ENCODE assay signal across 8 cellular contexts in the genomic region with DNA sequence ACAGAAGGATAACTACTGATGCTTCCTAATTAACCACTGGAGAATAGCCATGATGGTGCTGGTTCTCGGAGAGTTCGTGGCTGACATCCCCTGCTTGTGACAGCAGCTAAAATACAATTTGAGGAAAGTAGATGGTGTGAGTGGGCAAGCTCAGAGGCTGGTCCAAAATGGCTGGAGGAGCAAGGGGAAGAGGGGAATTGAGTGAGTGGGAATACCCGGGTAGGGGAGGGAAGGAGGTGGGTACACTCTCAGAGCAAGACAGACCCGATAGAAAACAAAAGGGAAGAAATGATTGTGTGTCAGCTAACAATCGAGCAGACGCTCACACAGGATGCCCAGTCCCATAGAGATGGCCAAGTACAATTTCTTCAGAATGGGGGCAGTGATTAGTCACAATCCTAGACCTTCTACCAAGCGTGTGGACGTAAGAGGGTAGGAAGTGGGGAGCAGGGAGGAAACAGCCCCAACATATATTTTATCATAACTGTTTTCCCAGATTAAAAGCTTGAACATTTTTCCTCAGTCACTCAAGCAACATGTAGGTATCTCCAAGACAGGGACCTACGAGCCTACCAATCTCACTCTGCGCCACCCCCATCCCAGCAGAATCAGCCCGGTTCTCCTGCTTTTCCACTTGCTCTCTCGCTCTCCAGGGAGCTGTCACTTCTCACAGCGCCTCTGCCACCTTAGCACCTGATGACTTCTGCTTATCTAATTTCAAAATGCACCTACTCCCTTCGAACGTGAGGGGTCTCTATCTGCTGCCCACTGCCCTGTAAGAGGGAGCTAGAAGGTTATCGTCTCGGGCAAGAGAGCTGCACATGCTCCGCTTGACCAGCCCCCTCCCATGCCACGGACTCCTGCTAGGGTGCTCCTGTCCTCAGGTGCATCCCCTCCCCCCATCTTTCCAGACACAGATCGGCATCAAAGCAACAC. TPM values are rescaled to one million over a fixed set of nuclear protein-coding genes. Genes with fewer than 3 reads are reported as not detected.
DNase-seq lines count a peak whose midpoint lies in the region; ATAC-seq, FAIRE-seq and TF ChIP-seq lines count a peak whose summit lies in the region.

No MANE protein-coding gene starts in this region.

- H3K27me3 Mint-ChIP-seq in central memory CD8-positive, alpha-beta T cell = no peaks in the 10 kb centered on the region
- H3K27me3 Mint-ChIP-seq in naive thymus-derived CD8-positive, alpha-beta T cell = no peaks in the 10 kb centered on the region

- DNase-seq in A549 (ENCODE audit: low read depth in 1 of 2, low spot score in 1 of 2) = no peak
- no peak for DNase-seq in GM20000 (ENCODE audit: low spot score)
- DNase-seq in central memory CD8-positive, alpha-beta T cell (ENCODE audit: low spot score in 2 of 2) = no peak
- no peak for DNase-seq in naive thymus-derived CD8-positive, alpha-beta T cell
- no peak for DNase-seq in SW 1271 (lab: John Stamatoyannopoulos, UW)
- no peak for DNase-seq in colonic mucosa

- peak overlapping the region; percentile 89 for H3K27ac Mint-ChIP-seq in central memory CD8-positive, alpha-beta T cell (ENCODE audit: low read depth)
- H3K27ac Mint-ChIP-seq in naive thymus-derived CD8-positive, alpha-beta T cell = peak overlapping the region; percentile 96 to 99 (median 98)

- WGBS in A549 (ENCODE audit: missing lambda C conversion rate) = 53% methylated on average over 20 of the region's 20 CpGs

- H3K27ac ChIP-seq in A549 (no peak overlapping the region), colonic mucosa (no peak overlapping the region)

- H3K4me3 Mint-ChIP-seq in central memory CD8-positive, alpha-beta T cell = peak overlapping the region; percentile 93
- H3K4me3 Mint-ChIP-seq in naive thymus-derived CD8-positive, alpha-beta T cell = peak overlapping the region; percentile 81 to 99 (median 94)

- TF ChIP-seq CTCF in A549 (IDR thresholded peaks at IDR 0.05) (no peak), GM20000 (IDR thresholded peaks at IDR 0.05; ENCODE audit: extremely low read depth, missing control alignments) (peak; percentile 9), colonic mucosa (IDR thresholded peaks at IDR 0.05) (no peak)

- H3K4me1 ChIP-seq in A549 (0 out of 3 replicates have a peak, but pooled peaks cover 7% of the 10 kb centered on the region), colonic mucosa (no peaks in the 10 kb centered on the region)

- TF ChIP-seq RAD21 in A549 (conservative IDR thresholded peaks at IDR 0.05 in 1 of 2, IDR thresholded peaks at IDR 0.05 in 1 of 2) = no peak

- H3K9me3 ChIP-seq in A549 (no peaks in the 10 kb centered on the region), colonic mucosa (no peaks in the 10 kb centered on the region)

- H3K9me3 Mint-ChIP-seq in central memory CD8-positive, alpha-beta T cell = no peaks in the 10 kb centered on the region
- no peaks in the 10 kb centered on the region for H3K9me3 Mint-ChIP-seq in naive thymus-derived CD8-positive, alpha-beta T cell

- no peak overlapping the region for H3K9ac ChIP-seq in colonic mucosa (ENCODE audit: low read depth in 2 of 2, low read length in 2 of 2)

- POLR2A ChIA-PET in A549 (lab: Yijun Ruan, JAX) = no interaction called here
- POLR2A ChIA-PET in naive thymus-derived CD8-positive, alpha-beta T cell (lab: Charles Lee) = interaction anchor here (0.5 to 17.4 kb wide), 20 partner anchors 10 to 109 kb away, joined by 3 to 446 read pairs (median 6); partner anchors contain the start of gene RIPOR2

- CTCF ChIA-PET in A549 (lab: Yijun Ruan, JAX) = interaction anchor here (0.9 to 1.8 kb wide), 3 partner anchors 9 to 162 kb away, joined by 3 to 4 read pairs (median 4); no protein-coding TSS in a partner anchor

- TF ChIP-seq POLR2A in A549 (IDR thresholded peaks at IDR 0.05; ENCODE audit: low read length) = no peak

- peak overlapping the region; percentile 99 for H3K4me2 ChIP-seq in A549

- H3K36me3 Mint-ChIP-seq in central memory CD8-positive, alpha-beta T cell (ENCODE audit: insufficient read depth) = peaks cover 62% of the 10 kb centered on the region
- H3K36me3 Mint-ChIP-seq in naive thymus-derived CD8-positive, alpha-beta T cell = peaks cover 4 to 91% (median 47%) of the 10 kb centered on the region in 3 donors

- intact Hi-C loops in colonic mucosa (cut with DNase I) = no loop called here

- H3K4me1 Mint-ChIP-seq in central memory CD8-positive, alpha-beta T cell = peaks cover 99% of the 10 kb centered on the region
- peaks cover 77 to 100% (median 98%) of the 10 kb centered on the region in 4 donors for H3K4me1 Mint-ChIP-seq in naive thymus-derived CD8-positive, alpha-beta T cell

- H3K27me3 ChIP-seq in colonic mucosa = peaks cover 12% of the 10 kb centered on the region

- FAIRE-seq in A549 (lab: Jason Lieb, UNC) = no peak

- no peaks in the 10 kb centered on the region for H3K36me3 ChIP-seq in colonic mucosa

- ATAC-seq in A549 (no peak), HG02885 (IDR thresholded peaks at IDR 0.05; ENCODE audit: poor library complexity, unreplicated experiment) (no peak), GM18861 (IDR thresholded peaks at IDR 0.05; ENCODE audit: unreplicated experiment) (no peak)
- peak; percentile 13 for ATAC-seq in central memory CD8-positive, alpha-beta T cell (replicated peaks; ENCODE audit: extremely low read depth, poor library complexity, severe bottlenecking)
- ATAC-seq in naive thymus-derived CD8-positive, alpha-beta T cell = peak; percentile 18 to 35

- no peak overlapping the region; the same call in 2 of the 3 replicates for H3K4me3 ChIP-seq in A549
- H3K4me3 ChIP-seq in colonic mucosa = no peak overlapping the region

- no peak for TF ChIP-seq EP300 in A549 (IDR thresholded peaks at IDR 0.05)

TF ChIP-seq in A549, 52 proteins besides CTCF, POLR2A, EP300 and RAD21:
- TF ChIP-seq SMC3 (IDR thresholded peaks at IDR 0.05) = no peak
- TF ChIP-seq ESRRA (IDR thresholded peaks at IDR 0.05; ENCODE audit: borderline replicate concordance, low read length) = no peak

RNA-seq across cellular contexts. Expression of gene RIPOR2, which starts 26.2 kb away (rescaled TPM):
- polyA plus RNA-seq in A549 (2011; rRNA removed) = not detected in 2 replicates
- not detected in 2 replicates for polyA plus RNA-seq in A549 (2012; cell fraction: cytosol; rRNA removed)
- not detected in 2 replicates for polyA plus RNA-seq in A549 (2012; cell fraction: nucleus; rRNA removed)
- polyA plus RNA-seq in A549 (2017; fragmentation: RNase III; extraction: RNeasy Plus Mini Kit Qiagen cat#74134 plus additional on column Dnase treatment) = 0.01 TPM in 1 of 3 replicates, not detected in the others
- not detected in 2 replicates for polyA minus RNA-seq in A549 (2011; rRNA and poly(A)+ RNA removed)
- total RNA-seq in naive thymus-derived CD8-positive, alpha-beta T cell = 100 to 1,000 TPM; 511 to 531 TPM
- polyA plus RNA-seq in naive thymus-derived CD8-positive, alpha-beta T cell = 100 to 1,000 TPM; 413 to 542 (median 468) TPM
- 1 to 10 TPM; 1.8 to 2.0 TPM for total RNA-seq in colonic mucosa

Comparison
In these comparisons a context has a peak if more than half of its experiments do, and no peak if none do; other contexts are left out.
1. ATAC-seq: peak in central memory CD8-positive, alpha-beta T cell (single experiment) and naive thymus-derived CD8-positive, alpha-beta T cell (2 of 2); none in A549 (0 of 2), HG02885 (single experiment) and GM18861 (single experiment).
2. RNA of gene RIPOR2, which starts 26.2 kb away (total RNA-seq): 511 to 531 TPM in naive thymus-derived CD8-positive, alpha-beta T cell; 1.8 to 2.0 TPM in colonic mucosa; every median in the first group is over 100 times any median in the second.